In genomic region chr19:16448872-16449271, GRCh38 we compare ENCODE assay signal across 5 cellular contexts. TPM values are rescaled to one million over a fixed set of nuclear protein-coding genes. Genes with fewer than 3 reads are reported as not detected.
"Had no signal": no experiment of that assay in that cellular context is flagged by ENCODE, and none has a peak within 500 bp of the region (broad histone marks: within the 10 kb centered on the region; RNA-seq: fewer than 3 reads in every experiment).

No MANE protein-coding gene starts in this region.

RNA-seq across cellular contexts. Expression of gene CALR3, which starts 47.1 kb away (rescaled TPM):
- total RNA-seq: body of pancreas, hepatocyte, kidney epithelial cell, right atrium auricular region had no signal
- polyA plus RNA-seq: hepatocyte, small intestine had no signal
